In the genomic region with DNA sequence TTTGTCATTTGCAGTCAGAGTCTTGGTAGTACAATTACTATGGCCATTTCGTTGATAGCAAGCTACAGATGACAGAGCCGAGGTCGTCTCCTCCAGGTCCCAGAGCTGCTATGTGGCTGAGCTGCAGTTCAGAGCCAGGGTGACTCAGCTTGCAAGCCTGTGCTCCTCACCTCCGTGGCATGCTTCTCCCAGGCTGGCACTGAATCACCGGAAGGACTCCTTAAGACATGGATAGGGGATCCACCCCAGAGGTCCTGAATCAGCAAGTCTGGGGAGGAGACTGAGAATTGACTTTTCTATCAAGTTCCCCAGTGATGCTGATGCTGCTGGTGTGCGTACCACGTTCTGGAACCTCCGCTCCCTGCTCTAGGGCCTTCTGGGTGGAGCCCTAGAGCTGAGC, we compare ENCODE assay signal across 1 cellular context.
TF ChIP-seq lines count a peak whose summit lies in the region.

No MANE protein-coding gene starts in this region.

TF ChIP-seq in GM23338, 12 proteins besides CTCF, POLR2A, EP300 and RAD21 (continued from another document):
- TF ChIP-seq EZH2phosphoT487 (IDR thresholded peaks at IDR 0.05; ENCODE audit: unreplicated experiment) (no peak), ETS1 (IDR thresholded peaks at IDR 0.05) (no peak), STAT1 (IDR thresholded peaks at IDR 0.05; ENCODE audit: unreplicated experiment) (no peak), CREB1 (CRISPR knock-in tag; IDR thresholded peaks at IDR 0.05; ENCODE audit: low read depth) (no peak), EZH2 (IDR thresholded peaks at IDR 0.05; ENCODE audit: low read depth, unreplicated experiment) (no peak), ZNF331 (CRISPR knock-in tag; IDR thresholded peaks at IDR 0.05; ENCODE audit: low read depth) (no peak), JUNB (IDR thresholded peaks at IDR 0.05; ENCODE audit: unreplicated experiment) (no peak), POLR2AphosphoS5 (IDR thresholded peaks at IDR 0.05; ENCODE audit: low read depth) (no peak)
- TF ChIP-seq, protein P1, sequence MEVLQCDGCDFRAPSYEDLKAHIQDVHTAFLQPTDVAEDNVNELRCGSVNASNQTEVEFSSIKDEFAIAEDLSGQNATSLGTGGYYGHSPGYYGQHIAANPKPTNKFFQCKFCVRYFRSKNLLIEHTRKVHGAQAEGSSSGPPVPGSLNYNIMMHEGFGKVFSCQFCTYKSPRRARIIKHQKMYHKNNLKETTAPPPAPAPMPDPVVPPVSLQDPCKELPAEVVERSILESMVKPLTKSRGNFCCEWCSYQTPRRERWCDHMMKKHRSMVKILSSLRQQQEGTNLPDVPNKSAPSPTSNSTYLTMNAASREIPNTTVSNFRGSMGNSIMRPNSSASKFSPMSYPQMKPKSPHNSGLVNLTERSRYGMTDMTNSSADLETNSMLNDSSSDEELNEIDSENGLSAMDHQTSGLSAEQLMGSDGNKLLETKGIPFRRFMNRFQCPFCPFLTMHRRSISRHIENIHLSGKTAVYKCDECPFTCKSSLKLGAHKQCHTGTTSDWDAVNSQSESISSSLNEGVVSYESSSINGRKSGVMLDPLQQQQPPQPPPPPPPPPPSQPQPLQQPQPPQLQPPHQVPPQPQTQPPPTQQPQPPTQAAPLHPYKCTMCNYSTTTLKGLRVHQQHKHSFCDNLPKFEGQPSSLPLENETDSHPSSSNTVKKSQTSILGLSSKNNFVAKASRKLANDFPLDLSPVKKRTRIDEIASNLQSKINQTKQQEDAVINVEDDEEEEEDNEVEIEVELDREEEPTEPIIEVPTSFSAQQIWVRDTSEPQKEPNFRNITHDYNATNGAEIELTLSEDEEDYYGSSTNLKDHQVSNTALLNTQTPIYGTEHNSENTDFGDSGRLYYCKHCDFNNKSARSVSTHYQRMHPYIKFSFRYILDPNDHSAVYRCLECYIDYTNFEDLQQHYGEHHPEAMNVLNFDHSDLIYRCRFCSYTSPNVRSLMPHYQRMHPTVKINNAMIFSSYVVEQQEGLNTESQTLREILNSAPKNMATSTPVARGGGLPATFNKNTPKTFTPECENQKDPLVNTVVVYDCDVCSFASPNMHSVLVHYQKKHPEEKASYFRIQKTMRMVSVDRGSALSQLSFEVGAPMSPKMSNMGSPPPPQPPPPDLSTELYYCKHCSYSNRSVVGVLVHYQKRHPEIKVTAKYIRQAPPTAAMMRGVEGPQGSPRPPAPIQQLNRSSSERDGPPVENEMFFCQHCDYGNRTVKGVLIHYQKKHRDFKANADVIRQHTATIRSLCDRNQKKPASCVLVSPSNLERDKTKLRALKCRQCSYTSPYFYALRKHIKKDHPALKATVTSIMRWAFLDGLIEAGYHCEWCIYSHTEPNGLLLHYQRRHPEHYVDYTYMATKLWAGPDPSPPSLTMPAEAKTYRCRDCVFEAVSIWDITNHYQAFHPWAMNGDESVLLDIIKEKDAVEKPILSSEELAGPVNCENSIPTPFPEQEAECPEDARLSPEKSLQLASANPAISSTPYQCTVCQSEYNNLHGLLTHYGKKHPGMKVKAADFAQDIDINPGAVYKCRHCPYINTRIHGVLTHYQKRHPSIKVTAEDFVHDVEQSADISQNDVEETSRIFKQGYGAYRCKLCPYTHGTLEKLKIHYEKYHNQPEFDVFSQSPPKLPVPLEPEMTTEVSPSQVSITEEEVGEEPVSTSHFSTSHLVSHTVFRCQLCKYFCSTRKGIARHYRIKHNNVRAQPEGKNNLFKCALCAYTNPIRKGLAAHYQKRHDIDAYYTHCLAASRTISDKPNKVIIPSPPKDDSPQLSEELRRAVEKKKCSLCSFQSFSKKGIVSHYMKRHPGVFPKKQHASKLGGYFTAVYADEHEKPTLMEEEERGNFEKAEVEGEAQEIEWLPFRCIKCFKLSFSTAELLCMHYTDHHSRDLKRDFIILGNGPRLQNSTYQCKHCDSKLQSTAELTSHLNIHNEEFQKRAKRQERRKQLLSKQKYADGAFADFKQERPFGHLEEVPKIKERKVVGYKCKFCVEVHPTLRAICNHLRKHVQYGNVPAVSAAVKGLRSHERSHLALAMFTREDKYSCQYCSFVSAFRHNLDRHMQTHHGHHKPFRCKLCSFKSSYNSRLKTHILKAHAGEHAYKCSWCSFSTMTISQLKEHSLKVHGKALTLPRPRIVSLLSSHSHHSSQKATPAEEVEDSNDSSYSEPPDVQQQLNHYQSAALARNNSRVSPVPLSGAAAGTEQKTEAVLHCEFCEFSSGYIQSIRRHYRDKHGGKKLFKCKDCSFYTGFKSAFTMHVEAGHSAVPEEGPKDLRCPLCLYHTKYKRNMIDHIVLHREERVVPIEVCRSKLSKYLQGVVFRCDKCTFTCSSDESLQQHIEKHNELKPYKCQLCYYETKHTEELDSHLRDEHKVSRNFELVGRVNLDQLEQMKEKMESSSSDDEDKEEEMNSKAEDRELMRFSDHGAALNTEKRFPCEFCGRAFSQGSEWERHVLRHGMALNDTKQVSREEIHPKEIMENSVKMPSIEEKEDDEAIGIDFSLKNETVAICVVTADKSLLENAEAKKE (CRISPR knock-in tag; IDR thresholded peaks at IDR 0.05): no peak
- TF ChIP-seq, protein P2, sequence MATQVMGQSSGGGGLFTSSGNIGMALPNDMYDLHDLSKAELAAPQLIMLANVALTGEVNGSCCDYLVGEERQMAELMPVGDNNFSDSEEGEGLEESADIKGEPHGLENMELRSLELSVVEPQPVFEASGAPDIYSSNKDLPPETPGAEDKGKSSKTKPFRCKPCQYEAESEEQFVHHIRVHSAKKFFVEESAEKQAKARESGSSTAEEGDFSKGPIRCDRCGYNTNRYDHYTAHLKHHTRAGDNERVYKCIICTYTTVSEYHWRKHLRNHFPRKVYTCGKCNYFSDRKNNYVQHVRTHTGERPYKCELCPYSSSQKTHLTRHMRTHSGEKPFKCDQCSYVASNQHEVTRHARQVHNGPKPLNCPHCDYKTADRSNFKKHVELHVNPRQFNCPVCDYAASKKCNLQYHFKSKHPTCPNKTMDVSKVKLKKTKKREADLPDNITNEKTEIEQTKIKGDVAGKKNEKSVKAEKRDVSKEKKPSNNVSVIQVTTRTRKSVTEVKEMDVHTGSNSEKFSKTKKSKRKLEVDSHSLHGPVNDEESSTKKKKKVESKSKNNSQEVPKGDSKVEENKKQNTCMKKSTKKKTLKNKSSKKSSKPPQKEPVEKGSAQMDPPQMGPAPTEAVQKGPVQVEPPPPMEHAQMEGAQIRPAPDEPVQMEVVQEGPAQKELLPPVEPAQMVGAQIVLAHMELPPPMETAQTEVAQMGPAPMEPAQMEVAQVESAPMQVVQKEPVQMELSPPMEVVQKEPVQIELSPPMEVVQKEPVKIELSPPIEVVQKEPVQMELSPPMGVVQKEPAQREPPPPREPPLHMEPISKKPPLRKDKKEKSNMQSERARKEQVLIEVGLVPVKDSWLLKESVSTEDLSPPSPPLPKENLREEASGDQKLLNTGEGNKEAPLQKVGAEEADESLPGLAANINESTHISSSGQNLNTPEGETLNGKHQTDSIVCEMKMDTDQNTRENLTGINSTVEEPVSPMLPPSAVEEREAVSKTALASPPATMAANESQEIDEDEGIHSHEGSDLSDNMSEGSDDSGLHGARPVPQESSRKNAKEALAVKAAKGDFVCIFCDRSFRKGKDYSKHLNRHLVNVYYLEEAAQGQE (IDR thresholded peaks at IDR 0.05; ENCODE audit: unreplicated experiment): no peak
